8 cellular contexts compared by ENCODE assay signal in the genomic region with DNA sequence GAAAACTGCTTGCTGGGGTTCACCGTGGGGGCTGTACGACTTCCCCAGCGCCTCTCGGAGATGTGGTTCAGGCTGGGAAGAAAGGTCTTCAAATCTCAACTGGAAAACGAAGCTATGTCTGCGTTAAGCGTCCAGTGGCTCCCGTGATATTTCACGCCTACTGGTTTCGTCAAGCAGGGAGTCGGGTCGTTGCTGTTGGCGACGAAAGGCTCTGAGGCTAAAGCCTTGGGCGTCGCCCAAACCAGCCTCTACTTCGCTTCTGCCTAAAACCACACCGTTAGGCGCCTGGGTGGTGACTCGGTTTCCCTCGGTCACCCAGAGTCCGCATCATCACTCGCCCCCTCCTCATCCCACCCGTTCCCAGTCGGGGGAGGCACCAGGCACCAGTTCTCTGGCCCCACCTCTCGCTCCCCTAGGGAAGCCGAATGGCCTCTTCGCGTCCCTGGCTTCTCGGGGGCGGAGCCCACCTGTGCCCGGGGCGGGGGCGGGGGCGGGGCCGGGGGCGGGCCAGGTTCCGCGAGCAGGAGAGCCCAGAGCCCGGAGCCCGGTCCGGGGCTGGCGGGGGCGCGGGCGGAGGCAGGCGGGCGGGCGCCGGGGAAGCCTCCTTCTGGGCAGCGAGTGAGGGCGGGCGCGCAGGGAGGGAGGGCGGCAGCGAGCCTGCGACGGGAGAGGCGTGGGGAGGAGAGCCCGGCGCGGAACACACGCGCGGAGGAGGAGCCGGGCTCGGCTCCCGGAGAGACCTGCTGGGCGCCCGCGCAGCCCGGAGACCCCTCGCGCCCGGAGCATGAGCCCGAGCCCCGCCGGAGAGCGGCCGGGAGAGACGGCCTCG. TPM values are rescaled to one million over a fixed set of nuclear protein-coding genes. Genes with fewer than 3 reads are reported as not detected.
DNase-seq lines count a peak whose midpoint lies in the region; ATAC-seq and TF ChIP-seq lines count a peak whose summit lies in the region.

A gene (plus strand): TSS at position 510 of the 829 bp plus-strand sequence. CDS start 438 bp downstream, outside the sequence.

- TF ChIP-seq CTCF in osteoblast (IDR thresholded peaks at IDR 0.05; ENCODE audit: extremely low read depth, low read depth, low read length), result no peak

- H3K9me3 ChIP-seq in NT2/D1 (ENCODE audit: insufficient read depth, low read length), result no peaks in the 10 kb centered on the region
- no peaks in the 10 kb centered on the region for H3K9me3 ChIP-seq in osteoblast (ENCODE audit: low read depth, low read length)

- DNase-seq in NCI-H2227 (lab: John Stamatoyannopoulos, UW; ENCODE audit: unreplicated experiment) (peak; percentile 54), NCI-H2227 treated with DMSO at 0.1 percent for 48 hours (lab: John Stamatoyannopoulos, UW) (no peak), NT2/D1 (ENCODE audit: low read depth, low spot score) (peak; percentile 47), glomerular visceral epithelial cell (ENCODE audit: extremely low spot score) (peak; percentile 24), osteoblast (ENCODE audit: insufficient read length, low spot score, missing footprints) (peak; percentile 94), cerebellar nuclear complex (lab: John Stamatoyannopoulos, UW) (no peak)
- DNase-seq in activated effector memory CD4-positive, alpha-beta T cell treated with anti-CD3 and anti-CD28 coated beads, Interleukin-2, amount 50 U/mL, for 16 hours, result peak; percentile 78

- peak within 1 kb of the TSS; percentile 59 for H3K4me2 ChIP-seq in osteoblast (ENCODE audit: insufficient read depth, low read length)

- H3K9ac ChIP-seq in NT2/D1 (ENCODE audit: insufficient read length, low read depth), result peak within 1 kb of the TSS; percentile 82

- no peaks in the 10 kb centered on the region for H4K20me1 ChIP-seq in osteoblast (ENCODE audit: insufficient read depth, low read length)

- H3K27me3 ChIP-seq in NT2/D1 (ENCODE audit: insufficient read depth, insufficient read length), result peaks cover 35% of the 10 kb centered on the region
- H3K27me3 ChIP-seq in osteoblast (ENCODE audit: insufficient read depth, low read length), result peaks cover 94% of the 10 kb centered on the region

- no peak for ATAC-seq in GM21717 (IDR thresholded peaks at IDR 0.05; ENCODE audit: unreplicated experiment)

- H3K4me3 ChIP-seq in NT2/D1 (ENCODE audit: insufficient read length, low read depth), result peak within 1 kb of the TSS; percentile 65
- H3K4me3 ChIP-seq in osteoblast (ENCODE audit: insufficient read depth, low read length), result peak within 1 kb of the TSS; percentile 51

- H3K4me1 ChIP-seq in NT2/D1 (ENCODE audit: insufficient read depth, insufficient read length), result peaks cover 3% of the 10 kb centered on the region
- peaks cover 5% of the 10 kb centered on the region for H3K4me1 ChIP-seq in osteoblast (ENCODE audit: insufficient read depth, low read length)

- H3K36me3 ChIP-seq in NT2/D1 (ENCODE audit: insufficient read depth, insufficient read length, low read length) (peaks cover 16% of the 10 kb centered on the region), osteoblast (ENCODE audit: insufficient read depth, low read length) (no peaks in the 10 kb centered on the region)

- H3K27ac ChIP-seq in osteoblast (ENCODE audit: low read depth, low read length), result no peak within 1 kb of the TSS

- H2AFZ ChIP-seq in osteoblast (ENCODE audit: low read length), result peak within 1 kb of the TSS; percentile 56

- H3K79me2 ChIP-seq in osteoblast (ENCODE audit: insufficient read depth, low read length), result no peaks in the 10 kb centered on the region

RNA-seq across cellular contexts. Expression of the gene that starts here (rescaled TPM):
- 0.29 and 0.36 TPM in 2 replicates for total RNA-seq in osteoblast

Comparison
In these comparisons a context has a peak if more than half of its experiments do, and no peak if none do; other contexts are left out.
1. DNase-seq: peak in NCI-H2227 (single experiment), NT2/D1 (single experiment), activated effector memory CD4-positive, alpha-beta T cell treated with anti-CD3 and anti-CD28 coated beads, Interleukin-2, amount 50 U/mL, for 16 hours (single experiment) and glomerular visceral epithelial cell (single experiment); none in NCI-H2227 treated with DMSO at 0.1 percent for 48 hours (single experiment) and cerebellar nuclear complex (0 of 2).
2. Peak in DNase-seq, H3K4me3 ChIP-seq and H3K4me2 ChIP-seq in osteoblast; RNA of the gene not detected or under 1 TPM.